Comparison of ENCODE assay signal across 11 cellular contexts in genomic region chr3:152314677-152315353, GRCh38. TPM values are rescaled to one million over a fixed set of nuclear protein-coding genes. Genes with fewer than 3 reads are reported as not detected.
A peak's percentile ranks its signal among the peaks of the same experiment; 100 is the strongest.
DNase-seq lines count a peak whose midpoint lies in the region; ATAC-seq, FAIRE-seq and TF ChIP-seq lines count a peak whose summit lies in the region.
"Had no signal": no experiment of that assay in that cellular context is flagged by ENCODE, and none has a peak within 500 bp of the region (broad histone marks: within the 10 kb centered on the region; RNA-seq: fewer than 3 reads in every experiment).

No MANE protein-coding gene starts in this region.

- H3K27ac Mint-ChIP-seq in activated naive CD4-positive, alpha-beta T cell treated with anti-CD3 and anti-CD28 coated beads, Interleukin-2, amount 10 ng/mL, durations not matched to agents 7 days and 5 days, result peak overlapping the region; percentile 53

- no TSS peak for BruUV-seq in K562 (replicated peaks; lab: Mats Ljungman, UMichigan)

- TF ChIP-seq POLR2A in K562 (conservative IDR thresholded peaks at IDR 0.05) (no peak), uterus (IDR thresholded peaks at IDR 0.05) (no peak)

- H3K79me2 ChIP-seq in K562 (ENCODE audit: control insufficient read depth, insufficient read depth, low read length), result peaks cover 98% of the 10 kb centered on the region

- POLR2A ChIA-PET in K562 (lab: Yijun Ruan, JAX), result interaction anchor here (0.6 to 2.0 kb wide), 6 partner anchors 9 to 900 kb away, joined by 3 to 11 read pairs (median 4); no protein-coding TSS in a partner anchor

- H4K20me1 ChIP-seq in K562 (replicated peaks; ENCODE audit: control insufficient read depth, insufficient read depth, low read length), result peaks cover 5% of the 10 kb centered on the region

- peaks cover 65% of the 10 kb centered on the region for H3K4me1 Mint-ChIP-seq in activated naive CD4-positive, alpha-beta T cell treated with anti-CD3 and anti-CD28 coated beads, Interleukin-2, amount 10 ng/mL, durations not matched to agents 7 days and 5 days

- no peak for FAIRE-seq in K562 (lab: Jason Lieb, UNC)

- in situ Hi-C loops in K562 (cut with MboI), result no loop called here

- no peaks in the 10 kb centered on the region for H3K9me3 Mint-ChIP-seq in activated naive CD4-positive, alpha-beta T cell treated with anti-CD3 and anti-CD28 coated beads, Interleukin-2, amount 10 ng/mL, durations not matched to agents 7 days and 5 days
- H3K9me3 Mint-ChIP-seq: H9 had no signal

- TF ChIP-seq CTCF in K562 (IDR thresholded peaks at IDR 0.05 in 2 of 3, conservative IDR thresholded peaks at IDR 0.05 in 1 of 3; ENCODE audit: insufficient read depth in 2 of 3, low read depth in 1 of 3, low read length in 3 of 3), result no peak
- TF ChIP-seq CTCF in uterus (IDR thresholded peaks at IDR 0.05), result no peak

- no peak overlapping the region for H3K9ac ChIP-seq in K562 (ENCODE audit: insufficient read depth in 1 of 2, low read depth in 2 of 2, low read length in 2 of 2)

- H3K27ac ChIP-seq in K562 (ENCODE audit: extremely low read depth, low read depth, low read length) (peak overlapping the region; percentile 55; the same call in 1 of the 3 replicates), mesodermal cell (ENCODE audit: low read depth, low read length, severe bottlenecking) (peak overlapping the region; percentile 11), uterus (peak overlapping the region; percentile 60 to 83)
- H3K27ac ChIP-seq: hepatocyte had no signal

- intact Hi-C loops in K562 (cut with micrococcal nuclease), result loop anchor here (10.0 kb wide), 1 partner anchor 130 kb away; no protein-coding TSS in a partner anchor
- intact Hi-C loops in uterus (cut with DNase I; ENCODE audit: low total_unique reads), result no loop called here

- H3K4me1 ChIP-seq in K562 (replicated peaks in 1 of 2; ENCODE audit: control insufficient read depth in 2 of 2, insufficient read depth in 2 of 2, low read length in 2 of 2) (peaks cover 0 to 29% of the 10 kb centered on the region in 2 experiments; a peak in 2 of 5 replicates), mesodermal cell (ENCODE audit: control insufficient read depth, insufficient read depth, low read length, poor library complexity, severe bottlenecking) (peaks cover 19% of the 10 kb centered on the region), uterus (peaks cover 0 to 4% of the 10 kb centered on the region in 2 donors)

- no peaks in the 10 kb centered on the region for H3K27me3 Mint-ChIP-seq in activated naive CD4-positive, alpha-beta T cell treated with anti-CD3 and anti-CD28 coated beads, Interleukin-2, amount 10 ng/mL, durations not matched to agents 7 days and 5 days

- H3K36me3 ChIP-seq in K562 (ENCODE audit: control insufficient read depth, insufficient read depth, low read length) (peaks cover 73% of the 10 kb centered on the region), mesodermal cell (ENCODE audit: control insufficient read depth, insufficient read depth, low read length) (no peaks in the 10 kb centered on the region), uterus (no peaks in the 10 kb centered on the region)

- TF ChIP-seq RAD21 in K562 (CRISPR knock-in tag; conservative IDR thresholded peaks at IDR 0.05 in 1 of 2, IDR thresholded peaks at IDR 0.05 in 1 of 2), result no peak

- no peak for DNase-seq in activated naive CD4-positive, alpha-beta T cell treated with anti-CD3 and anti-CD28 coated beads, Interleukin-2, amount 10 ng/mL, durations not matched to agents 7 days and 5 days
- no peak for DNase-seq in activated naive CD4-positive, alpha-beta T cell (lab: John Stamatoyannopoulos, UW)
- DNase-seq in K562 (ENCODE audit: extremely low read depth in 1 of 4, low spot score in 3 of 4), result no peak
- no peak for DNase-seq in uterus
- DNase-seq in NCI-H345 (lab: John Stamatoyannopoulos, UW), result no peak
- DNase-seq: H9; stimulated activated CD4-positive, alpha-beta T cell treated with anti-CD3 and anti-CD28 coated beads, Interleukin-1b, Interleukin-23, amount 100 ng/mL, for 48 hours had no signal

- H3K4me2 ChIP-seq in K562 (ENCODE audit: insufficient read depth, low read length), result no peak overlapping the region
- H3K4me2 ChIP-seq: hepatocyte had no signal

- H3K9me3 ChIP-seq in K562 (replicated peaks; ENCODE audit: control insufficient read depth, insufficient read depth, low read depth, low read length), result peaks cover 2% of the 10 kb centered on the region; the same call in 1 of the 2 replicates
- H3K9me3 ChIP-seq in mesodermal cell (ENCODE audit: control insufficient read depth, low read length), result no peaks in the 10 kb centered on the region
- no peaks in the 10 kb centered on the region for H3K9me3 ChIP-seq in uterus

- H2AFZ ChIP-seq in K562 (ENCODE audit: low read depth, low read length), result no peak overlapping the region
- H2AFZ ChIP-seq: hepatocyte had no signal

- CTCF ChIA-PET in activated naive CD4-positive, alpha-beta T cell treated with anti-CD3 and anti-CD28 coated beads, Interleukin-2, amount 10 ng/mL, durations not matched to agents 7 days and 5 days (lab: Charles Lee), result no interaction called here
- CTCF ChIA-PET in K562 (lab: Yijun Ruan, JAX; ENCODE audit: low intra/inter-chr PET ratio), result no interaction called here

- peaks cover 47% of the 10 kb centered on the region for H3K36me3 Mint-ChIP-seq in activated naive CD4-positive, alpha-beta T cell treated with anti-CD3 and anti-CD28 coated beads, Interleukin-2, amount 10 ng/mL, durations not matched to agents 7 days and 5 days

- peak; percentile 5; the same call in 2 of the 3 replicates for ATAC-seq in K562
- ATAC-seq in HG02588 (IDR thresholded peaks at IDR 0.05; ENCODE audit: unreplicated experiment), result no peak
- ATAC-seq in GM18511 (IDR thresholded peaks at IDR 0.05; ENCODE audit: unreplicated experiment), result no peak

- no peak overlapping the region for H3K4me3 ChIP-seq in K562
- H3K4me3 ChIP-seq in mesodermal cell (ENCODE audit: extremely low read depth, insufficient read depth, low read length, poor library complexity, severe bottlenecking), result no peak overlapping the region
- no peak overlapping the region for H3K4me3 ChIP-seq in uterus
- H3K4me3 ChIP-seq: hepatocyte had no signal

- TF ChIP-seq EP300 in K562 (IDR thresholded peaks at IDR 0.05; ENCODE audit: low read length), result no peak

- H3K9me1 ChIP-seq in K562 (ENCODE audit: control insufficient read depth, insufficient read depth, low read length), result no peaks in the 10 kb centered on the region

- H3K27me3 ChIP-seq in K562 (ENCODE audit: control insufficient read depth in 2 of 2, insufficient read depth in 2 of 2, low read length in 2 of 2), result no peaks in the 10 kb centered on the region
- no peaks in the 10 kb centered on the region for H3K27me3 ChIP-seq in uterus
- H3K27me3 ChIP-seq: hepatocyte had no signal

- no peak overlapping the region for H3K4me3 Mint-ChIP-seq in activated naive CD4-positive, alpha-beta T cell treated with anti-CD3 and anti-CD28 coated beads, Interleukin-2, amount 10 ng/mL, durations not matched to agents 7 days and 5 days
- H3K4me3 Mint-ChIP-seq: H9 had no signal

- 75% methylated on average over 3 of the region's 3 CpGs for WGBS in K562 (ENCODE audit: insufficient coverage, low coverage, missing lambda C conversion rate)
- WGBS in mesodermal cell (ENCODE audit: insufficient coverage in 2 of 2), 2 experiments, result 92 to 100% methylated on average over 1 to 3 of the region's 3 CpGs

TF ChIP-seq in K562, 482 proteins besides CTCF, POLR2A, EP300 and RAD21 (continues in another document):
- TF ChIP-seq MBD1 (CRISPR knock-in tag; IDR thresholded peaks at IDR 0.05) (no peak), KDM1A (IDR thresholded peaks at IDR 0.05) (no peak), SMARCB1 (IDR thresholded peaks at IDR 0.05; ENCODE audit: insufficient read length, low read depth) (no peak), GTF2E2 (tag; IDR thresholded peaks at IDR 0.05) (no peak), ATF7 (IDR thresholded peaks at IDR 0.05) (no peak), DPF2 (IDR thresholded peaks at IDR 0.05) (no peak), EWSR1 (IDR thresholded peaks at IDR 0.05; ENCODE audit: borderline replicate concordance, low read depth, partially characterized antibody) (no peak), RFX5 (IDR thresholded peaks at IDR 0.05; ENCODE audit: low read depth, low read length) (no peak), MCM3 (IDR thresholded peaks at IDR 0.05) (no peak)

RNA-seq across cellular contexts. Expression of gene MBNL1, which starts 46.1 kb away (rescaled TPM):
- total RNA-seq in K562 (2011; cell fraction: chromatin; rRNA removed; ENCODE audit: low replicate concordance), result 337 and 524 TPM in 2 replicates
- 154 and 188 TPM in 2 replicates for total RNA-seq in K562 (2011; cell fraction: nucleolus; rRNA removed)
- 277 and 417 TPM in 2 replicates for total RNA-seq in K562 (2011; cell fraction: nucleoplasm; rRNA removed)
- total RNA-seq in K562 (2014; rRNA removed) (240 and 243 TPM in 2 replicates), K562 (2014; rRNA removed; fragmentation: Illumina TruSeq; extraction: Trizol) (220 and 241 TPM in 2 replicates), K562 (2015; rRNA removed; fragmentation: Illumina TruSeq; extraction: Trizol) (220 and 243 TPM in 2 replicates), K562 (2021) (217 and 231 TPM in 2 replicates), uterus (100 to 1,000 TPM; 219 to 470 (median 243) TPM)
- polyA plus RNA-seq in K562 (2011; rRNA removed) (116 and 133 TPM in 2 replicates), K562 (2014; fragmentation: Illumina TruSeq; extraction: Trizol) (202 and 221 TPM in 2 replicates), K562 (2014; fragmentation: Nextera tagmentation; extraction: Ambion mirVana) (10 to 100 TPM; 70.3 to 87.3 TPM), K562 (2014; rRNA removed) (104 and 107 TPM in 2 replicates)
- 101 and 150 TPM in 2 replicates for polyA plus RNA-seq in K562 (2011; cell fraction: cytosol; rRNA removed)
- polyA plus RNA-seq in K562 (2011; cell fraction: nucleus; rRNA removed), result 108 and 135 TPM in 2 replicates
- 74.4 and 91.9 TPM in 2 replicates for polyA plus RNA-seq in K562 (2012)
- polyA minus RNA-seq in K562 (2011; rRNA and poly(A)+ RNA removed), result 431 and 448 TPM in 2 replicates
- polyA minus RNA-seq in K562 (2011; cell fraction: cytosol; rRNA and poly(A)+ RNA removed), result 216 and 268 TPM in 2 replicates
- 326 and 485 TPM in 2 replicates for polyA minus RNA-seq in K562 (2011; cell fraction: nucleus; rRNA and poly(A)+ RNA removed)
- polyA plus RNA-seq in mesodermal cell (2013, experiment 1 of 2), result 32.9 TPM
- polyA plus RNA-seq in mesodermal cell (2013, experiment 2 of 2), result 28.3 TPM

Comparison
In these comparisons a context has a peak if more than half of its experiments do, and no peak if none do; other contexts are left out.
1. H3K27ac ChIP-seq: peak in every context shown above with its lines; median percentile 72 in uterus; 55 in K562; 11 in mesodermal cell.